ENCODE assay signal across 22 cellular contexts in the genomic region with DNA sequence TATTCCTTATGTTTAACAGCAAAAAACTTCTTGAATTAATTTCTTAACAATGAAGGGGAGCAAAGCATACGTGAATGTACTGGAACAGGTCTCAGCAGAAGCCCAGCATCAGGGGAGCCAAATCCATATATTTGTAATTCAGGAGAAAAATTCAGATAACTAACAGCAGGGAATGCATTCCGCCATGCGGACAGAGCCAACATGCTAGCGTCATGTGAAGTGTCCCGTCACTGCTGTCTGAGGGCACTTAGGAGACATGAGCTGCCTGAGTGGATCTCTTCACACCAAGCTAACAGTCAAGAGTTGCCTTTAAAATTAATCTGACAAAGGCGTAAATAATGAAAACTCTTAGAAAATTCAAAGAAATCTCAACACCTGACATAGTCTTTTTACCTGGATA. TPM values are rescaled to one million over a fixed set of nuclear protein-coding genes. Genes with fewer than 3 reads are reported as not detected.
A peak's percentile ranks its signal among the peaks of the same experiment; 100 is the strongest.
DNase-seq lines count a peak whose midpoint lies in the region; ATAC-seq and TF ChIP-seq lines count a peak whose summit lies in the region.
"Had no signal": no experiment of that assay in that cellular context is flagged by ENCODE, and none has a peak within 500 bp of the region (broad histone marks: within the 10 kb centered on the region; RNA-seq: fewer than 3 reads in every experiment).

No MANE protein-coding gene starts in this region.

- H3K27ac Mint-ChIP-seq in endothelial cell (ENCODE audit: unreplicated experiment): peak overlapping the region; percentile 4
- H3K27ac Mint-ChIP-seq: CD8-positive, alpha-beta T cell; H9 had no signal

- H3K36me3 Mint-ChIP-seq in endothelial cell (ENCODE audit: low read depth, unreplicated experiment): no peaks in the 10 kb centered on the region
- H3K36me3 Mint-ChIP-seq: CD8-positive, alpha-beta T cell had no signal

- TF ChIP-seq CTCF in WERI-Rb-1 (IDR thresholded peaks at IDR 0.05; ENCODE audit: low read depth, low read length) (no peak), endothelial cell (IDR thresholded peaks at IDR 0.05; ENCODE audit: unreplicated experiment) (no peak), uterus (IDR thresholded peaks at IDR 0.05) (no peak), omental fat pad (IDR thresholded peaks at IDR 0.05) (no peak)

- H3K9me3 Mint-ChIP-seq in endothelial cell (ENCODE audit: unreplicated experiment): no peaks in the 10 kb centered on the region
- H3K9me3 Mint-ChIP-seq: CD8-positive, alpha-beta T cell had no signal

- DNase-seq in G401 (ENCODE audit: low spot score) (peak; percentile 53), WERI-Rb-1 (peak; percentile 59), endothelial cell (ENCODE audit: low spot score) (no peak), retina (peak; percentile 60), uterus (no peak), omental fat pad (ENCODE audit: low spot score) (no peak)
- DNase-seq: Calu3; CD8-positive, alpha-beta T cell; DMS53; H9; KG1; NCI-H1105 treated with DMSO at 0.1 percent for 48 hours; NCI-H187; NCI-H2107; NCI-H345; PC-9; SIG-M5 had no signal

- ATAC-seq in omental fat pad (ENCODE audit: low FRiP score) (no peak), HG03571 (IDR thresholded peaks at IDR 0.05; ENCODE audit: unreplicated experiment) (no peak)
- ATAC-seq: A549; CD8-positive, alpha-beta T cell had no signal

- H3K27me3 Mint-ChIP-seq in endothelial cell (ENCODE audit: unreplicated experiment): peaks cover 4% of the 10 kb centered on the region

- peak overlapping the region; percentile 82 for H3K4me3 ChIP-seq in WERI-Rb-1 (ENCODE audit: low read depth, low read length)
- H3K4me3 ChIP-seq in uterus: no peak overlapping the region
- H3K4me3 ChIP-seq: A549; BLaER1 treated with 17β-estradiol and CSF1 and Interleukin-3, amounts not matched to agents 10 nM and 100 nM; PC-9 had no signal

- H3K4me1 Mint-ChIP-seq in endothelial cell (ENCODE audit: unreplicated experiment): peaks cover 23% of the 10 kb centered on the region

- H3K4me3 Mint-ChIP-seq in endothelial cell (ENCODE audit: unreplicated experiment): no peak overlapping the region
- H3K4me3 Mint-ChIP-seq: CD8-positive, alpha-beta T cell; H9 had no signal

- H3K36me3 ChIP-seq in WERI-Rb-1 (peaks cover 77% of the 10 kb centered on the region), uterus (no peaks in the 10 kb centered on the region)

- peak overlapping the region; percentile 97 for H3K27ac ChIP-seq in WERI-Rb-1
- H3K27ac ChIP-seq in uterus: no peak overlapping the region
- H3K27ac ChIP-seq: A549; BLaER1 treated with 17β-estradiol and CSF1 and Interleukin-3, amounts not matched to agents 10 nM and 100 nM; PC-9; RWPE1 had no signal

- no peak for TF ChIP-seq POLR2A in uterus (IDR thresholded peaks at IDR 0.05)

- in situ Hi-C loops in G401 (cut with HindIII; ENCODE audit: low sequenced_read_pairs): no loop called here

- H3K9me3 ChIP-seq in WERI-Rb-1 (ENCODE audit: severe bottlenecking) (no peaks in the 10 kb centered on the region), uterus (no peaks in the 10 kb centered on the region)
- H3K9me3 ChIP-seq: A549 had no signal

- H3K27me3 ChIP-seq in WERI-Rb-1 (ENCODE audit: insufficient read depth, low read depth, severe bottlenecking): no peaks in the 10 kb centered on the region
- no peaks in the 10 kb centered on the region for H3K27me3 ChIP-seq in uterus

- H3K4me1 ChIP-seq in uterus: no peaks in the 10 kb centered on the region
- H3K4me1 ChIP-seq: A549 had no signal

- intact Hi-C loops in uterus (cut with DNase I; ENCODE audit: low total_unique reads): no loop called here

RNA-seq across cellular contexts. Expression of a gene that starts 6.4 kb away (rescaled TPM):
- total RNA-seq in G401 (2014; rRNA removed; shearing (Covaris generic)): not detected in 2 replicates
- total RNA-seq in endothelial cell (ENCODE audit: unreplicated experiment): 1.5 TPM
- total RNA-seq in uterus: 1 to 10 TPM in 1 of 4 donors, under 1 TPM in 1, not detected in 2; 0.09 to 2.4 TPM
- under 1 TPM in 2 of 4 donors, not detected in 2; 0.09 to 0.95 TPM for total RNA-seq in omental fat pad
- total RNA-seq: Calu3; CD8-positive, alpha-beta T cell; HT-29; PC-9 had no signal

Comparison
In these comparisons a context has a peak if more than half of its experiments do, and no peak if none do; other contexts are left out.
1. DNase-seq: peak in G401 (single experiment), WERI-Rb-1 (single experiment) and retina (single experiment); none in endothelial cell (single experiment), uterus (0 of 2) and omental fat pad (single experiment).